In genomic region chr2:143140864-143141637, GRCh38 we compare ENCODE assay signal across 11 cellular contexts. TPM values are rescaled to one million over a fixed set of nuclear protein-coding genes. Genes with fewer than 3 reads are reported as not detected.
DNase-seq lines count a peak whose midpoint lies in the region; ATAC-seq, FAIRE-seq and TF ChIP-seq lines count a peak whose summit lies in the region.
"Had no signal": no experiment of that assay in that cellular context is flagged by ENCODE, and none has a peak within 500 bp of the region (broad histone marks: within the 10 kb centered on the region; RNA-seq: fewer than 3 reads in every experiment).

No MANE protein-coding gene starts in this region.

- FAIRE-seq in urothelium cell line (lab: Jason Lieb, UNC), result no peak

- intact Hi-C loops in dendritic cell treated with granulocyte-macrophage colony-stimulating factor and Interleukin-4, amounts not matched to agents 40 ng/mL and 50 ng/mL, for 4 days (cut with micrococcal nuclease), result no loop called here
- intact Hi-C loops in prostate gland (cut with DNase I), result no loop called here
- intact Hi-C loops in body of pancreas (cut with DNase I), result no loop called here

- peaks cover 56% of the 10 kb centered on the region for H3K4me1 Mint-ChIP-seq in dendritic cell treated with granulocyte-macrophage colony-stimulating factor and Interleukin-4, amounts not matched to agents 40 ng/mL and 50 ng/mL, for 4 days (ENCODE audit: low read depth)
- H3K4me1 Mint-ChIP-seq: neural crest cell had no signal

- H3K4me3 ChIP-seq in prostate gland (no peak overlapping the region), body of pancreas (no peak overlapping the region)
- H3K4me3 ChIP-seq: thoracic aorta had no signal

- H3K36me3 ChIP-seq in prostate gland (no peaks in the 10 kb centered on the region), body of pancreas (replicated peaks in 1 of 2; ENCODE audit: insufficient read depth in 1 of 2, low read depth in 2 of 2) (no peaks in the 10 kb centered on the region)
- H3K36me3 ChIP-seq: thoracic aorta had no signal

- H3K27me3 Mint-ChIP-seq in dendritic cell treated with granulocyte-macrophage colony-stimulating factor and Interleukin-4, amounts not matched to agents 40 ng/mL and 50 ng/mL, for 4 days, result no peaks in the 10 kb centered on the region

- H3K27me3 ChIP-seq in prostate gland (replicated peaks; ENCODE audit: insufficient read depth) (no peaks in the 10 kb centered on the region), body of pancreas (no peaks in the 10 kb centered on the region)

- DNase-seq in urothelium cell line (ENCODE audit: low spot score) (no peak), prostate gland (ENCODE audit: low spot score) (no peak), cerebellar cortex (ENCODE audit: low spot score) (no peak), body of pancreas (no peak)

- no peaks in the 10 kb centered on the region for H3K9me3 ChIP-seq in prostate gland
- H3K9me3 ChIP-seq in body of pancreas, result no peaks in the 10 kb centered on the region
- H3K9me3 ChIP-seq: thoracic aorta had no signal

- H3K9me3 Mint-ChIP-seq in dendritic cell treated with granulocyte-macrophage colony-stimulating factor and Interleukin-4, amounts not matched to agents 40 ng/mL and 50 ng/mL, for 4 days, result no peaks in the 10 kb centered on the region

- H3K4me3 Mint-ChIP-seq in dendritic cell treated with granulocyte-macrophage colony-stimulating factor and Interleukin-4, amounts not matched to agents 40 ng/mL and 50 ng/mL, for 4 days, result peak overlapping the region; percentile 24
- H3K4me3 Mint-ChIP-seq: neural crest cell had no signal

- H3K4me1 ChIP-seq in prostate gland (replicated peaks) (no peaks in the 10 kb centered on the region), body of pancreas (no peaks in the 10 kb centered on the region)

- ATAC-seq in GM18517 (IDR thresholded peaks at IDR 0.05; ENCODE audit: unreplicated experiment), result peak; percentile 89
- peak; percentile 83 for ATAC-seq in GM21576 (IDR thresholded peaks at IDR 0.05; ENCODE audit: unreplicated experiment)
- ATAC-seq in HG03565 (IDR thresholded peaks at IDR 0.05; ENCODE audit: unreplicated experiment), result peak; percentile 85
- no peak for ATAC-seq in body of pancreas

- H3K27ac Mint-ChIP-seq in dendritic cell treated with granulocyte-macrophage colony-stimulating factor and Interleukin-4, amounts not matched to agents 40 ng/mL and 50 ng/mL, for 4 days, result peak overlapping the region; percentile 76

- TF ChIP-seq POLR2A in prostate gland (IDR thresholded peaks at IDR 0.05) (no peak), body of pancreas (IDR thresholded peaks at IDR 0.05) (no peak)

- TF ChIP-seq CTCF in prostate gland (IDR thresholded peaks at IDR 0.05), result no peak
- TF ChIP-seq CTCF in body of pancreas (IDR thresholded peaks at IDR 0.05), result no peak

- H3K36me3 Mint-ChIP-seq in dendritic cell treated with granulocyte-macrophage colony-stimulating factor and Interleukin-4, amounts not matched to agents 40 ng/mL and 50 ng/mL, for 4 days (ENCODE audit: low read depth), result no peaks in the 10 kb centered on the region

- no peak overlapping the region for H3K27ac ChIP-seq in prostate gland
- no peak overlapping the region for H3K27ac ChIP-seq in body of pancreas
- H3K27ac ChIP-seq: thoracic aorta, VCaP had no signal

- WGBS in prostate gland, result 83% methylated on average over 1 of the region's 1 CpG
- 54 to 63% methylated on average over 1 of the region's 1 CpG for WGBS in body of pancreas, 2 donors

RNA-seq across cellular contexts. Expression of gene ARHGAP15, which starts 11.8 kb away (rescaled TPM):
- total RNA-seq in prostate gland (1 to 10 TPM in 1 of 2 donors, under 1 TPM in 1; 0.41 to 4.3 TPM), body of pancreas (1 to 10 TPM in 1 of 2 donors, not detected in 1; 1.3 TPM)
